1 cellular context compared by ENCODE assay signal in genomic region chr9:136624184-136624951, GRCh38.
TF ChIP-seq lines count a peak whose summit lies in the region.

No MANE protein-coding gene starts in this region.

TF ChIP-seq in H1, 55 proteins besides CTCF, POLR2A, EP300 and RAD21:
- no peak for TF ChIP-seq BACH1 (IDR thresholded peaks at IDR 0.05; ENCODE audit: low read length)
- TF ChIP-seq RFX5 (IDR thresholded peaks at IDR 0.05; ENCODE audit: borderline replicate concordance, low read depth, low read length) = no peak
- no peak for TF ChIP-seq TBP (IDR thresholded peaks at IDR 0.05; ENCODE audit: low read depth, low read length)
- no peak for TF ChIP-seq SIRT6 (IDR thresholded peaks at IDR 0.05; ENCODE audit: low read length)
- no peak for TF ChIP-seq ASH2L (IDR thresholded peaks at IDR 0.05; ENCODE audit: low read length)
- no peak for TF ChIP-seq SP2 (IDR thresholded peaks at IDR 0.05; ENCODE audit: low read length)
- TF ChIP-seq EGR1 (IDR thresholded peaks at IDR 0.05; ENCODE audit: borderline replicate concordance, low read depth, low read length) = no peak
- no peak for TF ChIP-seq SUZ12 (IDR thresholded peaks at IDR 0.05; ENCODE audit: low read length)
- no peak for TF ChIP-seq RNF2 (IDR thresholded peaks at IDR 0.05; ENCODE audit: borderline replicate concordance, low read depth, low read length, missing control alignments, poor library complexity, severe bottlenecking)
- TF ChIP-seq FOSL1 (IDR thresholded peaks at IDR 0.05; ENCODE audit: insufficient read depth, low read depth, low read length) = no peak
- no peak for TF ChIP-seq KDM5A (IDR thresholded peaks at IDR 0.05; ENCODE audit: low read length)
- TF ChIP-seq KDM4A (IDR thresholded peaks at IDR 0.05; ENCODE audit: low read depth, low read length, severe bottlenecking) = no peak
- TF ChIP-seq, protein P1, sequence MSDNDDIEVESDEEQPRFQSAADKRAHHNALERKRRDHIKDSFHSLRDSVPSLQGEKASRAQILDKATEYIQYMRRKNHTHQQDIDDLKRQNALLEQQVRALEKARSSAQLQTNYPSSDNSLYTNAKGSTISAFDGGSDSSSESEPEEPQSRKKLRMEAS (IDR thresholded peaks at IDR 0.05) = no peak
TF ChIP-seq in H1: peak in this region for 0.
